18 cellular contexts compared by ENCODE assay signal in the genomic region with DNA sequence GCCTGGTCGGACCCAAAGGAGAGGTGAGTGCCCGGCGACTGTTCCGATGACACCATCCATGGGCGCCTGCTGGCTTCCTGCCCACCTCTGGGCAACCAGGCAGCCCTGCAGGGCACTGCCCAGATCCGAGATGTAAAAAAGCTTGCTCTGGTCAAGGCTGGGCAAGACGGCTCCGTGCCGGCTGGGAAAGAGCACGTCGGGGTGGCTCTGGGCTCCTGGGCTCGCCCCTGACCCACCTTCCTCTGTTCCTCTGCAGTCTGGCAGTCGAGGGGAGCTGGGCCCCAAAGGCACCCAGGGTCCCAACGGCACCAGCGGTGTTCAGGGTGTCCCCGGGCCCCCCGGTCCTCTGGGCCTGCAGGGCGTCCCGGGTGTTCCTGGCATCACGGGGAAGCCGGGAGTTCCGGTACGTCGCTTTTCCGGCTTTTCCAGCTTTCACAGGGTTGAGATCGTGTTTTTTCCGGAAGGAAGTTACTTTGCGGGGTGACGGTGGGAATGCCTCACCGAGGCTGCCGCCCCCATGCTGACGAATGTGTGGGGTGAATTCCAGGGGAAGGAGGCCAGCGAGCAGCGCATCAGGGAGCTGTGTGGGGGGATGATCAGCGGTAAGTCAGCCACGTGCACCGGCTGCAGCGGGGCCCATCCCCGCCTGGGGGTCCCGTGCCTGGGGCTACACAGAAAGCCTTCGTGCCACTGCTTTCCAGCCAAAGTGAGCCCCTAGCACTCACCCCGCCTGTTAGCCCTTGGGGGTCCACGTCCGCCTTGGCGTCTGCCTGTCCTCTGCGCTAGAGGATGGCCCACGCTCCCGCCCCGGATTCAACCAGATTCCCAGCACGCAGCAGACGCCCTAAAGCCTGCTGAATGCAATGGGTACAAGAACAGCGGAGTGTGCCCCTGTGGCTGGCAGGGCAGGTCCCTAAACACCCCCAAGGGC. TPM values are rescaled to one million over a fixed set of nuclear protein-coding genes. Genes with fewer than 3 reads are reported as not detected.
DNase-seq lines count a peak whose midpoint lies in the region; ATAC-seq and TF ChIP-seq lines count a peak whose summit lies in the region.
"Had no signal": no experiment of that assay in that cellular context is flagged by ENCODE, and none has a peak within 500 bp of the region (broad histone marks: within the 10 kb centered on the region; RNA-seq: fewer than 3 reads in every experiment).

No MANE protein-coding gene starts in this region.

- H3F3A ChIP-seq in PC-3 (ENCODE audit: low read length, unreplicated experiment): no peaks in the 10 kb centered on the region

- H3K14ac ChIP-seq in neuronal stem cell (ENCODE audit: low read length): no peak overlapping the region

- peak overlapping the region; percentile 66 for H3K18ac ChIP-seq in neuronal stem cell (ENCODE audit: low read length)

- H3K4me3 ChIP-seq in PC-3 (ENCODE audit: low read length): peak overlapping the region; percentile 58
- no peak overlapping the region for H3K4me3 ChIP-seq in epithelial cell of esophagus (ENCODE audit: low read length)
- H3K4me3 ChIP-seq in neuronal stem cell (ENCODE audit: low read length in 2 of 2): peak overlapping the region in 1 of 2 donors; percentile 46
- H3K4me3 ChIP-seq in upper lobe of right lung: no peak overlapping the region
- H3K4me3 ChIP-seq: prostate gland had no signal

- no peak overlapping the region for H4K8ac ChIP-seq in neuronal stem cell (ENCODE audit: low read depth, low read length)

- TF ChIP-seq CTCF in C4-2B (conservative IDR thresholded peaks at IDR 0.05): no peak
- TF ChIP-seq CTCF in PC-3 (conservative IDR thresholded peaks at IDR 0.05; ENCODE audit: low read depth, low read length): no peak
- TF ChIP-seq CTCF in epithelial cell of esophagus (IDR thresholded peaks at IDR 0.05; ENCODE audit: insufficient read depth, low read depth, low read length, missing control alignments): no peak
- TF ChIP-seq CTCF in upper lobe of right lung (IDR thresholded peaks at IDR 0.05): no peak

- no peaks in the 10 kb centered on the region for H3K9me2 ChIP-seq in PC-3 (replicated peaks; ENCODE audit: low read length)

- H3K23ac ChIP-seq in neuronal stem cell (ENCODE audit: low read depth, low read length, poor library complexity): peak overlapping the region; percentile 58

- no peaks in the 10 kb centered on the region for H3K9me3 ChIP-seq in PC-3 (ENCODE audit: low read length)
- peaks cover 0 to 2% of the 10 kb centered on the region in 2 donors for H3K9me3 ChIP-seq in neuronal stem cell (replicated peaks in 1 of 2; ENCODE audit: control insufficient read depth in 2 of 2, insufficient read depth in 1 of 2, low read depth in 1 of 2, low read length in 2 of 2)
- no peaks in the 10 kb centered on the region for H3K9me3 ChIP-seq in upper lobe of right lung
- H3K9me3 ChIP-seq: heart right ventricle, prostate gland had no signal

- ATAC-seq in PC-3 (no peak), upper lobe of right lung (no peak), HG03095 (IDR thresholded peaks at IDR 0.05; ENCODE audit: unreplicated experiment) (no peak), HG03159 (IDR thresholded peaks at IDR 0.05; ENCODE audit: unreplicated experiment) (no peak)
- ATAC-seq: activated CD8-positive, alpha-beta T cell treated with anti-CD3 and anti-CD28 coated beads, Interleukin-2, amount 10 ng/mL, durations not matched to agents 7 days and 5 days; activated naive CD8-positive, alpha-beta T cell treated with anti-CD3 and anti-CD28 coated beads, Interleukin-2, amount 50 U/mL, for 24 hours; left colon; naive thymus-derived CD8-positive, alpha-beta T cell had no signal

- no peak overlapping the region for H2BK12ac ChIP-seq in neuronal stem cell (ENCODE audit: low read length)

- H3K27ac ChIP-seq in C4-2B (peak overlapping the region; percentile 66), PC-3 (ENCODE audit: low read length) (peak overlapping the region; percentile 15; the same call in 1 of the 2 replicates), neuronal stem cell (replicated peaks; ENCODE audit: low read length) (no peak overlapping the region), upper lobe of right lung (no peak overlapping the region)
- H3K27ac ChIP-seq: heart right ventricle, prostate gland had no signal

- no peak overlapping the region for H2BK15ac ChIP-seq in neuronal stem cell (ENCODE audit: low read length)

- no TSS peak for BruUV-seq in PC-3 (replicated peaks; lab: Mats Ljungman, UMichigan)

- H3K4ac ChIP-seq in neuronal stem cell (ENCODE audit: low read length): no peak overlapping the region

- peaks cover 38% of the 10 kb centered on the region for H3K4me1 ChIP-seq in PC-3 (ENCODE audit: insufficient read depth, low read length)
- peaks cover 10 to 12% of the 10 kb centered on the region in 2 donors for H3K4me1 ChIP-seq in neuronal stem cell (ENCODE audit: control insufficient read depth in 2 of 2, insufficient read depth in 1 of 2, low read depth in 1 of 2, low read length in 2 of 2)
- H3K4me1 ChIP-seq in upper lobe of right lung: peaks cover 7% of the 10 kb centered on the region

- CTCF ChIA-PET in PC-3 (lab: Charles Lee): interaction anchor here (0.5 kb wide), 1 partner anchor 12 kb away, joined by 3 read pairs; no protein-coding TSS in a partner anchor

- H2BK5ac ChIP-seq in neuronal stem cell (ENCODE audit: low read length): peak overlapping the region; percentile 42

- H4K91ac ChIP-seq in neuronal stem cell (ENCODE audit: low read depth, low read length, poor library complexity): no peak overlapping the region

- H2AFZ ChIP-seq in PC-3 (ENCODE audit: low read length) (peak overlapping the region; percentile 60), neuronal stem cell (ENCODE audit: low read length) (no peak overlapping the region)

- H3K27me3 ChIP-seq in PC-3 (ENCODE audit: low read length) (no peaks in the 10 kb centered on the region), neuronal stem cell (ENCODE audit: control insufficient read depth in 3 of 3, insufficient read depth in 3 of 3, low read depth in 1 of 3, low read length in 3 of 3) (no peaks in the 10 kb centered on the region), upper lobe of right lung (no peaks in the 10 kb centered on the region)

- no CpG with 5 or more reads among the region's 52 CpGs for WGBS in neuronal stem cell (ENCODE audit: extremely low coverage in 2 of 2, insufficient read length in 2 of 2, insufficient replicate concordance in 1 of 2), 2 donors

- no peak overlapping the region for H2BK120ac ChIP-seq in neuronal stem cell (ENCODE audit: low read depth, low read length)

- peak overlapping the region; percentile 76 for H3K4me2 ChIP-seq in PC-3 (ENCODE audit: low read length)
- H3K4me2 ChIP-seq in neuronal stem cell (ENCODE audit: insufficient read depth, low read length, poor library complexity, severe bottlenecking): no peak overlapping the region

- H3K9ac ChIP-seq in PC-3 (ENCODE audit: low read length) (peak overlapping the region; percentile 39; the same call in 1 of the 2 replicates), neuronal stem cell (ENCODE audit: low read depth, low read length, poor library complexity) (peak overlapping the region; percentile 3)

- H3K36me3 ChIP-seq in PC-3 (ENCODE audit: low read depth, low read length) (no peaks in the 10 kb centered on the region), neuronal stem cell (replicated peaks in 1 of 2; ENCODE audit: control insufficient read depth in 2 of 2, insufficient read depth in 2 of 2, low read length in 2 of 2) (no peaks in the 10 kb centered on the region), upper lobe of right lung (no peaks in the 10 kb centered on the region)
- H3K36me3 ChIP-seq: heart right ventricle, prostate gland had no signal

- no peaks in the 10 kb centered on the region for H3K79me2 ChIP-seq in PC-3 (ENCODE audit: low read length)

- POLR2A ChIA-PET in PC-3 (lab: Charles Lee; ENCODE audit: unreplicated experiment): no interaction called here

- intact Hi-C loops in PC-3 (cut with micrococcal nuclease) (no loop called here), upper lobe of right lung (cut with DNase I) (no loop called here)

- H3K79me1 ChIP-seq in neuronal stem cell (ENCODE audit: low read depth, low read length): peaks cover 3% of the 10 kb centered on the region

- H4K20me1 ChIP-seq in PC-3 (ENCODE audit: low read length): no peaks in the 10 kb centered on the region

- peak overlapping the region; percentile 78 for H2AK5ac ChIP-seq in neuronal stem cell (ENCODE audit: low read depth, low read length)

- DNase-seq in PC-3 (peak; percentile 53), epithelial cell of esophagus (ENCODE audit: low read depth) (peak; percentile 46), neuronal stem cell (ENCODE audit: low spot score) (no peak), upper lobe of right lung (no peak)
- DNase-seq: activated CD8-positive, alpha-beta T cell treated with anti-CD3 and anti-CD28 coated beads, Interleukin-2, amount 10 ng/mL, durations not matched to agents 7 days and 5 days; activated naive CD8-positive, alpha-beta T cell treated with anti-CD3 and anti-CD28 coated beads, Interleukin-2, amount 50 U/mL, for 24 hours; CD4-positive, alpha-beta T cell; naive thymus-derived CD8-positive, alpha-beta T cell; NCI-H1694 treated with DMSO at 0.1 percent for 48 hours; NCI-H446 treated with DMSO at 0.1 percent for 48 hours; SW 1271 had no signal

RNA-seq across cellular contexts. Expression of a gene that starts 19.3 kb away (rescaled TPM):
- total RNA-seq in PC-3 (2014; rRNA removed) (14.3 and 17.7 TPM in 2 replicates), upper lobe of right lung (1.1 TPM)
- polyA plus RNA-seq in neuronal stem cell (2013, experiment 1 of 2): 77.2 TPM
- polyA plus RNA-seq in neuronal stem cell (2013, experiment 2 of 2): 77.0 TPM
- total RNA-seq: activated CD8-positive, alpha-beta T cell treated with anti-CD3 and anti-CD28 coated beads, Interleukin-2, amount 10 ng/mL, durations not matched to agents 7 days and 5 days; activated T-helper 1 cell treated with anti-CD3 and anti-CD28 coated beads, Interleukin-12 subunit alpha, Interleukin-12 subunit beta, Interleukin-2, Interleukin-4 antibody, amounts not matched to agents 30 ng/mL and 10 ng/mL and 1 ng/mL, durations not matched to agents 14 hours and 24 hours and 36 hours; CD4-positive, alpha-beta T cell had no signal

RNA-seq across cellular contexts. Expression of a gene that starts 25.4 kb away (rescaled TPM):
- 15.8 and 21.7 TPM in 2 replicates for total RNA-seq in PC-3 (2014; rRNA removed)
- polyA plus RNA-seq in neuronal stem cell (2013, experiment 1 of 2): 14.5 TPM
- 15.3 TPM for polyA plus RNA-seq in neuronal stem cell (2013, experiment 2 of 2)
- 7.8 TPM for total RNA-seq in upper lobe of right lung

RNA-seq across cellular contexts. Expression of a gene that starts 31.6 kb away (rescaled TPM):
- 78.9 and 112 TPM in 2 replicates for total RNA-seq in PC-3 (2014; rRNA removed)
- 15.0 TPM for polyA plus RNA-seq in neuronal stem cell (2013, experiment 1 of 2)
- 14.7 TPM for polyA plus RNA-seq in neuronal stem cell (2013, experiment 2 of 2)
- total RNA-seq in upper lobe of right lung: 58.2 TPM

RNA-seq across cellular contexts. Expression of a gene that starts 39.9 kb away (rescaled TPM):
- total RNA-seq in PC-3 (2014; rRNA removed): 48.8 and 56.3 TPM in 2 replicates
- 15.5 TPM for polyA plus RNA-seq in neuronal stem cell (2013, experiment 1 of 2)
- polyA plus RNA-seq in neuronal stem cell (2013, experiment 2 of 2): 15.6 TPM
- total RNA-seq in upper lobe of right lung: 8.8 TPM

Comparison
In these comparisons a context has a peak if more than half of its experiments do, and no peak if none do; other contexts are left out.
1. H3K27ac ChIP-seq: peak in C4-2B (single experiment) and PC-3 (single experiment); none in neuronal stem cell (single experiment) and upper lobe of right lung (single experiment).
2. DNase-seq: peak in PC-3 (single experiment) and epithelial cell of esophagus (single experiment); none in neuronal stem cell (single experiment) and upper lobe of right lung (single experiment).